Comparison of ENCODE assay signal across 19 cellular contexts in genomic region chr1:226485192-226485591, GRCh38.
DNase-seq lines count a peak whose midpoint lies in the region; ATAC-seq, FAIRE-seq and TF ChIP-seq lines count a peak whose summit lies in the region.
"Had no signal": no experiment of that assay in that cellular context is flagged by ENCODE, and none has a peak within 500 bp of the region (broad histone marks: within the 10 kb centered on the region; RNA-seq: fewer than 3 reads in every experiment).

No MANE protein-coding gene starts in this region.

- in situ Hi-C loops in HepG2 (cut with HindIII; ENCODE audit: extremely low pct_ligation_motif_present, low pct_unique_long_range_greater_than_20kb): loop anchor here (10.0 kb wide), 1 partner anchor 60 kb away; the partner anchor contains the start of gene STUM

- no peak overlapping the region; the same call in 1 of the 2 replicates for H3K18ac ChIP-seq in H1 (ENCODE audit: extremely low read depth, low read length)

- TF ChIP-seq CTCF in HepG2 (CRISPR knock-in tag; IDR thresholded peaks at IDR 0.05): no peak
- TF ChIP-seq CTCF in right lobe of liver (IDR thresholded peaks at IDR 0.05): no peak
- TF ChIP-seq CTCF in H1 (IDR thresholded peaks at IDR 0.05; ENCODE audit: control extremely low read depth in 1 of 3, insufficient read depth in 1 of 3, low read depth in 1 of 3, low read length in 3 of 3): no peak
- no peak for TF ChIP-seq CTCF in stomach (IDR thresholded peaks at IDR 0.05)
- TF ChIP-seq CTCF in progenitor cell of endocrine pancreas (IDR thresholded peaks at IDR 0.05; ENCODE audit: unreplicated experiment): no peak
- no peak for TF ChIP-seq CTCF in kidney (IDR thresholded peaks at IDR 0.05; ENCODE audit: borderline replicate concordance, extremely low read depth, insufficient read depth)

- no peak for ATAC-seq in HepG2
- ATAC-seq in right lobe of liver: no peak

- H3K23ac ChIP-seq in H1 (ENCODE audit: insufficient read length): no peak overlapping the region

- H2BK120ac ChIP-seq in H1 (replicated peaks; ENCODE audit: low read depth, low read length): no peak overlapping the region

- H4K8ac ChIP-seq in H1 (ENCODE audit: extremely low read depth, insufficient read depth, low read length): peak overlapping the region; percentile 75; the same call in 1 of the 2 replicates

- H3K36me3 ChIP-seq in HepG2 (replicated peaks in 1 of 2; ENCODE audit: control insufficient read depth in 1 of 2, insufficient read depth in 2 of 2, low read length in 2 of 2) (no peaks in the 10 kb centered on the region), right lobe of liver (no peaks in the 10 kb centered on the region), H1 (ENCODE audit: control insufficient read depth in 2 of 4, insufficient read depth in 4 of 4, low read length in 3 of 4) (no peaks in the 10 kb centered on the region), stomach (no peaks in the 10 kb centered on the region), kidney (ENCODE audit: control insufficient read depth in 1 of 2, insufficient read depth in 2 of 2, low read length in 2 of 2) (no peaks in the 10 kb centered on the region)

- H2AFZ ChIP-seq in HepG2 (ENCODE audit: low read length) (no peak overlapping the region), H1 (ENCODE audit: low read length) (peak overlapping the region; percentile 93)

- no peak overlapping the region for H3K14ac ChIP-seq in H1 (ENCODE audit: insufficient read length)

- H3K4me3 ChIP-seq in HepG2 (replicated peaks in 1 of 3; ENCODE audit: insufficient read depth in 1 of 3, low read depth in 2 of 3, low read length in 3 of 3) (no peak overlapping the region), right lobe of liver (no peak overlapping the region), H1 (ENCODE audit: extremely low read depth in 1 of 4, insufficient read depth in 2 of 4, low read depth in 3 of 4, low read length in 4 of 4) (no peak overlapping the region), stomach (no peak overlapping the region), kidney (ENCODE audit: low read length in 2 of 2) (no peak overlapping the region)
- H3K4me3 ChIP-seq: SK-N-MC had no signal

- H3K9me3 ChIP-seq in HepG2 (ENCODE audit: low read length): no peaks in the 10 kb centered on the region
- H3K9me3 ChIP-seq in right lobe of liver: no peaks in the 10 kb centered on the region
- H3K9me3 ChIP-seq in H1 (ENCODE audit: insufficient read depth in 2 of 2, low read depth in 1 of 2, low read length in 1 of 2): no peaks in the 10 kb centered on the region
- no peaks in the 10 kb centered on the region for H3K9me3 ChIP-seq in stomach
- no peaks in the 10 kb centered on the region for H3K9me3 ChIP-seq in kidney (ENCODE audit: control insufficient read depth in 1 of 2, low read length in 2 of 2)

- TF ChIP-seq RAD21 in HepG2 (CRISPR knock-in tag; IDR thresholded peaks at IDR 0.05): no peak
- TF ChIP-seq RAD21 in H1 (IDR thresholded peaks at IDR 0.05 in 1 of 2, conservative IDR thresholded peaks at IDR 0.05 in 1 of 2; ENCODE audit: low read depth in 2 of 2, low read length in 2 of 2): no peak

- no peak overlapping the region for H2BK12ac ChIP-seq in H1 (ENCODE audit: low read depth, low read length)

- BruUV-seq in HepG2 (replicated peaks; lab: Mats Ljungman, UMichigan): no TSS peak

- no peaks in the 10 kb centered on the region for H3K9me3 Mint-ChIP-seq in progenitor cell of endocrine pancreas (ENCODE audit: low read depth)

- no peak overlapping the region for H3K56ac ChIP-seq in H1 (replicated peaks; ENCODE audit: insufficient read length, low read depth, low read length)

- H3K4me1 ChIP-seq in HepG2 (ENCODE audit: insufficient read depth, low read length) (peaks cover 22% of the 10 kb centered on the region), right lobe of liver (peaks cover 0 to 9% (median 0%) of the 10 kb centered on the region in 4 donors), H1 (replicated peaks in 1 of 4; ENCODE audit: control insufficient read depth in 3 of 4, insufficient read depth in 4 of 4, low read length in 3 of 4) (no peaks in the 10 kb centered on the region), stomach (no peaks in the 10 kb centered on the region), kidney (ENCODE audit: control insufficient read depth in 1 of 2, insufficient read depth in 1 of 2, low read depth in 1 of 2, low read length in 2 of 2) (no peaks in the 10 kb centered on the region)

- H3K27ac ChIP-seq in HepG2 (ENCODE audit: extremely low read length, insufficient read depth, low read length) (no peak overlapping the region), right lobe of liver (no peak overlapping the region), H1 (ENCODE audit: low read depth, low read length) (no peak overlapping the region), stomach (no peak overlapping the region), kidney (ENCODE audit: low read depth in 2 of 2, low read length in 2 of 2) (no peak overlapping the region)
- H3K27ac ChIP-seq: SK-N-MC had no signal

- intact Hi-C loops in HepG2 (cut with micrococcal nuclease; ENCODE audit: unreplicated experiment) (no loop called here), right lobe of liver (cut with DNase I) (no loop called here), stomach (cut with DNase I; ENCODE audit: low total_unique reads) (no loop called here), kidney (cut with DNase I) (no loop called here)

- H3K4me1 Mint-ChIP-seq in progenitor cell of endocrine pancreas (ENCODE audit: low read depth): peaks cover 3% of the 10 kb centered on the region

- no peaks in the 10 kb centered on the region for H3K23me2 ChIP-seq in H1 (ENCODE audit: low read depth, low read length)

- H2AK5ac ChIP-seq in H1 (ENCODE audit: low read depth, low read length): no peak overlapping the region

- no peaks in the 10 kb centered on the region for H3K79me2 ChIP-seq in HepG2 (ENCODE audit: insufficient read depth, low read length)
- H3K79me2 ChIP-seq in H1 (ENCODE audit: control insufficient read depth in 1 of 2, insufficient read depth in 2 of 2, low read length in 2 of 2): no peaks in the 10 kb centered on the region

- H4K20me1 ChIP-seq in HepG2 (ENCODE audit: insufficient read depth, low read length): no peaks in the 10 kb centered on the region
- H4K20me1 ChIP-seq in H1 (replicated peaks in 1 of 2; ENCODE audit: control insufficient read depth in 1 of 2, insufficient read depth in 2 of 2, low read length in 2 of 2): no peaks in the 10 kb centered on the region

- H2BK5ac ChIP-seq in H1 (ENCODE audit: low read depth, low read length): no peak overlapping the region

- H3K27me3 ChIP-seq in HepG2 (ENCODE audit: control insufficient read depth in 1 of 2, insufficient read depth in 2 of 2, low read length in 2 of 2): peaks cover 13 to 67% of the 10 kb centered on the region in 2 experiments
- no peaks in the 10 kb centered on the region for H3K27me3 ChIP-seq in right lobe of liver
- H3K27me3 ChIP-seq in H1 (replicated peaks in 1 of 4; ENCODE audit: control insufficient read depth in 3 of 4, extremely low read depth in 1 of 4, insufficient read depth in 3 of 4, low read length in 3 of 4): no peaks in the 10 kb centered on the region
- peaks cover 0 to 24% (median 4%) of the 10 kb centered on the region in 3 donors for H3K27me3 ChIP-seq in stomach

- 57% methylated on average over 3 of the region's 5 CpGs for WGBS in HepG2 (ENCODE audit: low lambda C conversion rate)
- 50% methylated on average over 2 of the region's 5 CpGs for WGBS in right lobe of liver (ENCODE audit: insufficient coverage, low coverage, low lambda C conversion rate, missing lambda C conversion rate)
- 88% methylated on average over 5 of the region's 5 CpGs; no CpG with 5 or more reads in 1 of the 2 experiments for WGBS in H1 (ENCODE audit: extremely low coverage in 1 of 2, insufficient coverage in 1 of 2, insufficient read length in 1 of 2, insufficient replicate concordance in 2 of 2, low coverage in 1 of 2, low lambda C conversion rate in 2 of 2, missing lambda C conversion rate in 1 of 2), 2 experiments
- WGBS in stomach, 5 donors: 39 to 50% (median 42%) methylated on average over 5 of the region's 5 CpGs

- TF ChIP-seq POLR2A in HepG2 (IDR thresholded peaks at IDR 0.05; ENCODE audit: insufficient read depth in 1 of 2, low read depth in 2 of 2, low read length in 2 of 2) (no peak), right lobe of liver (IDR thresholded peaks at IDR 0.05) (no peak), H1 (IDR thresholded peaks at IDR 0.05; ENCODE audit: control extremely low read depth in 1 of 2, low read depth in 2 of 2, low read length in 2 of 2) (no peak), stomach (IDR thresholded peaks at IDR 0.05) (no peak)

- peak overlapping the region; percentile 28 for H4K5ac ChIP-seq in H1 (ENCODE audit: insufficient read length, low read depth, low read length)

- CTCF ChIA-PET in HepG2 (lab: Yijun Ruan, JAX; ENCODE audit: low intra/inter-chr PET ratio, low total read pairs) (no interaction called here), H1 (lab: Charles Lee; ENCODE audit: partially characterized antibody) (interaction anchor here (1.4 to 2.2 kb wide), 4 partner anchors 9 to 119 kb away, joined by 3 to 5 read pairs (median 4); no protein-coding TSS in a partner anchor)

- H2BK20ac ChIP-seq in H1 (ENCODE audit: low read length): no peak overlapping the region

- POLR2A ChIA-PET in HepG2 (lab: Yijun Ruan, JAX) (no interaction called here), H1 (lab: Charles Lee; ENCODE audit: partially characterized antibody) (no interaction called here)

- no peak overlapping the region for H3K27ac Mint-ChIP-seq in progenitor cell of endocrine pancreas
- H3K27ac Mint-ChIP-seq: CD4-positive, CD25-positive, alpha-beta regulatory T cell had no signal

- no peak overlapping the region for H2BK15ac ChIP-seq in H1 (ENCODE audit: low read length)

- peaks cover 27% of the 10 kb centered on the region for H3K27me3 Mint-ChIP-seq in progenitor cell of endocrine pancreas

- TF ChIP-seq EP300 in HepG2 (IDR thresholded peaks at IDR 0.05; ENCODE audit: low read depth in 2 of 2, low read length in 2 of 2) (no peak), HepG2 (CRISPR knock-in tag; IDR thresholded peaks at IDR 0.05; ENCODE audit: borderline replicate concordance) (no peak), H1 (IDR thresholded peaks at IDR 0.05; ENCODE audit: borderline replicate concordance in 1 of 2, low read depth in 2 of 2, low read length in 2 of 2) (no peak), stomach (IDR thresholded peaks at IDR 0.05) (no peak)

- H3K9ac ChIP-seq in HepG2 (ENCODE audit: insufficient read depth, low read depth, low read length): no peak overlapping the region
- no peak overlapping the region for H3K9ac ChIP-seq in H1 (replicated peaks in 1 of 4; ENCODE audit: extremely low read depth in 1 of 4, low read depth in 3 of 4, low read length in 3 of 4)
- H3K9ac ChIP-seq in kidney (ENCODE audit: low read length in 2 of 2): no peak overlapping the region

- H3K36me3 Mint-ChIP-seq in progenitor cell of endocrine pancreas (ENCODE audit: insufficient read depth): no peaks in the 10 kb centered on the region
- H3K36me3 Mint-ChIP-seq: CD4-positive, CD25-positive, alpha-beta regulatory T cell had no signal

- H3K4me3 Mint-ChIP-seq in progenitor cell of endocrine pancreas (ENCODE audit: low read depth): no peak overlapping the region
- H3K4me3 Mint-ChIP-seq: CD4-positive, CD25-positive, alpha-beta regulatory T cell had no signal

- H3K4me2 ChIP-seq in HepG2 (ENCODE audit: low read depth, low read length): no peak overlapping the region
- no peak overlapping the region for H3K4me2 ChIP-seq in H1 (ENCODE audit: insufficient read depth in 1 of 2, low read depth in 2 of 2, low read length in 2 of 2)

- DNase-seq in HepG2 (ENCODE audit: low spot score) (no peak), right lobe of liver (no peak), OCI-M1 (lab: John Stamatoyannopoulos, UW) (peak; percentile 37), H1 (ENCODE audit: low read depth in 1 of 2, low spot score in 2 of 2) (no peak), stomach (peak; percentile 33), progenitor cell of endocrine pancreas (ENCODE audit: low spot score, unreplicated experiment) (no peak), NCI-H82 treated with DMSO at 0.1 percent for 48 hours (lab: John Stamatoyannopoulos, UW; ENCODE audit: unreplicated experiment) (no peak), kidney (no peak)
- DNase-seq: AML-193; CD4-positive, CD25-positive, alpha-beta regulatory T cell; DMS79; KG1; MM.1S; NCI-H2029; NCI-H510A treated with DMSO at 0.1 percent for 48 hours had no signal

- no peaks in the 10 kb centered on the region for H3K79me1 ChIP-seq in H1 (ENCODE audit: low read depth, low read length)

- H3K4ac ChIP-seq in H1 (replicated peaks; ENCODE audit: insufficient read length, low read depth, low read length): no peak overlapping the region

- peak overlapping the region; percentile 41 for H4K91ac ChIP-seq in H1 (replicated peaks; ENCODE audit: insufficient read length, low read length)

- FAIRE-seq in HepG2 (lab: Jason Lieb, UNC) (no peak), H1 (lab: Jason Lieb, UNC) (no peak), kidney (lab: Jason Lieb, UNC) (no peak)
- FAIRE-seq: G401.6, GM12891, GM19239 had no signal

Comparison
In these comparisons a context has a peak if more than half of its experiments do, and no peak if none do; other contexts are left out.
1. DNase-seq: peak in OCI-M1 (single experiment) and stomach (single experiment); none in HepG2 (single experiment), right lobe of liver (0 of 3), H1 (0 of 2), progenitor cell of endocrine pancreas (single experiment), NCI-H82 treated with DMSO at 0.1 percent for 48 hours (single experiment) and kidney (single experiment).